Comparison of ENCODE assay signal across 16 cellular contexts in the genomic region with DNA sequence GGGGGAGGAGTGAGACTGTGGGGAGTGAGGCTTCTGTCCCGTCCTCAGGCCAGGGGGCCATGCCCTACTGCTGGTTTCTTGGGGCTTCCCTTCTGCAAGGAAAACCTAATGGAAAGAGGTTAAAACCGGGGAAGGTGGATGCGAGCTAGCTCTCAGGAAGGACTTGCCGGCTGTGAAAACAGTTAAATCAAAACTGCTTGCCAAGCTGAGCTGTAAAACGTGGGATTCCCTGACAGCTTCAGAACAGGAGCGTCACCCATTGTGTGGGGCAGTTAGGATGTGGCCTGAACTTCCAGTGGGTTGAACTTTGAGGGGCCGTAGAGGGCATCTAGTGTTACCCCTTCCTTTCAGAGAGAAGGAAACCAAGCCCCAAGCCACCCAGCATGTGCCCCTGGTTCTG. TPM values are rescaled to one million over a fixed set of nuclear protein-coding genes. Genes with fewer than 3 reads are reported as not detected.
DNase-seq lines count a peak whose midpoint lies in the region; TF ChIP-seq lines count a peak whose summit lies in the region.
"Had no signal": no experiment of that assay in that cellular context is flagged by ENCODE, and none has a peak within 500 bp of the region (broad histone marks: within the 10 kb centered on the region; RNA-seq: fewer than 3 reads in every experiment).

No MANE protein-coding gene starts in this region.

- H3K4me1 Mint-ChIP-seq in activated CD4-positive, alpha-beta T cell treated with anti-CD3 and anti-CD28 coated beads, Interleukin-2, amount 10 ng/mL, durations not matched to agents 24 days and 14 days, result peaks cover 44% of the 10 kb centered on the region
- peaks cover 13% of the 10 kb centered on the region for H3K4me1 Mint-ChIP-seq in osteocyte (ENCODE audit: unreplicated experiment)

- intact Hi-C loops in activated CD4-positive, alpha-beta T cell treated with anti-CD3 and anti-CD28 coated beads, Interleukin-2, amount 10 ng/mL, durations not matched to agents 24 days and 14 days (cut with micrococcal nuclease), result no loop called here

- no peak for TF ChIP-seq CTCF in osteocyte (IDR thresholded peaks at IDR 0.05)

- no peaks in the 10 kb centered on the region for H3K36me3 Mint-ChIP-seq in activated CD4-positive, alpha-beta T cell treated with anti-CD3 and anti-CD28 coated beads, Interleukin-2, amount 10 ng/mL, durations not matched to agents 24 days and 14 days (ENCODE audit: low read depth)
- H3K36me3 Mint-ChIP-seq in osteocyte (ENCODE audit: unreplicated experiment), result no peaks in the 10 kb centered on the region
- H3K36me3 Mint-ChIP-seq: memory B cell, WTC11 had no signal

- no peaks in the 10 kb centered on the region for H3K27me3 Mint-ChIP-seq in activated CD4-positive, alpha-beta T cell treated with anti-CD3 and anti-CD28 coated beads, Interleukin-2, amount 10 ng/mL, durations not matched to agents 24 days and 14 days
- no peaks in the 10 kb centered on the region for H3K27me3 Mint-ChIP-seq in osteocyte (ENCODE audit: unreplicated experiment)
- H3K27me3 Mint-ChIP-seq: memory B cell had no signal

- peak overlapping the region; percentile 69 for H3K27ac Mint-ChIP-seq in activated CD4-positive, alpha-beta T cell treated with anti-CD3 and anti-CD28 coated beads, Interleukin-2, amount 10 ng/mL, durations not matched to agents 24 days and 14 days
- no peak overlapping the region for H3K27ac Mint-ChIP-seq in osteocyte (ENCODE audit: unreplicated experiment)
- H3K27ac Mint-ChIP-seq: memory B cell, WTC11 had no signal

- no peaks in the 10 kb centered on the region for H3K9me3 Mint-ChIP-seq in activated CD4-positive, alpha-beta T cell treated with anti-CD3 and anti-CD28 coated beads, Interleukin-2, amount 10 ng/mL, durations not matched to agents 24 days and 14 days
- no peaks in the 10 kb centered on the region for H3K9me3 Mint-ChIP-seq in osteocyte (ENCODE audit: unreplicated experiment)
- H3K9me3 Mint-ChIP-seq: activated T-cell treated with anti-CD3 and anti-CD28 coated beads, Interleukin-2, amount 50 U/mL, for 4 hours; memory B cell; WTC11 had no signal

- no peak for DNase-seq in activated CD4-positive, alpha-beta T cell treated with anti-CD3 and anti-CD28 coated beads, Interleukin-2, amount 10 ng/mL, durations not matched to agents 24 days and 14 days
- DNase-seq in activated CD4-positive, alpha-beta T cell treated with anti-CD3 and anti-CD28 coated beads, Interleukin-2, amount 50 U/mL, for 4 hours, result no peak
- DNase-seq in caudate nucleus (lab: John Stamatoyannopoulos, UW) (no peak), midbrain (lab: John Stamatoyannopoulos, UW) (peak; percentile 48), substantia nigra (lab: John Stamatoyannopoulos, UW) (peak in 1 of 49 donors; percentile 35), kidney tubule cell (ENCODE audit: low spot score) (no peak), osteocyte (ENCODE audit: extremely low spot score, unreplicated experiment) (no peak), NCI-H2081 (lab: John Stamatoyannopoulos, UW) (no peak)
- DNase-seq: activated T-cell treated with anti-CD3 and anti-CD28 coated beads, Interleukin-2, amount 50 U/mL, for 4 hours; brain microvascular endothelial cell; NCI-H1694 had no signal

- no peak overlapping the region for H3K4me3 Mint-ChIP-seq in activated CD4-positive, alpha-beta T cell treated with anti-CD3 and anti-CD28 coated beads, Interleukin-2, amount 10 ng/mL, durations not matched to agents 24 days and 14 days
- no peak overlapping the region for H3K4me3 Mint-ChIP-seq in osteocyte (ENCODE audit: unreplicated experiment)
- H3K4me3 Mint-ChIP-seq: activated T-cell treated with anti-CD3 and anti-CD28 coated beads, Interleukin-2, amount 50 U/mL, for 4 hours; memory B cell; WTC11 had no signal

- H3K27ac ChIP-seq in caudate nucleus (ENCODE audit: low read depth, low read length) (peak overlapping the region; percentile 65), substantia nigra (ENCODE audit: low read depth, low read length, poor library complexity, severe bottlenecking) (peak overlapping the region; percentile 75)
- H3K27ac ChIP-seq: brain microvascular endothelial cell, KMS-11, SJSA1 had no signal

RNA-seq across cellular contexts. Expression of gene TSPAN15, which starts 13.1 kb away (rescaled TPM):
- total RNA-seq in activated CD4-positive, alpha-beta T cell treated with anti-CD3 and anti-CD28 coated beads, Interleukin-2, amount 10 ng/mL, durations not matched to agents 24 days and 14 days, result 1.6 and 1.9 TPM in 2 replicates
- total RNA-seq in osteocyte, result 0.94 TPM in 1 of 2 replicates, not detected in the other

RNA-seq across cellular contexts. Expression of gene TACR2, which starts 47.7 kb away (rescaled TPM):
- total RNA-seq in activated CD4-positive, alpha-beta T cell treated with anti-CD3 and anti-CD28 coated beads, Interleukin-2, amount 10 ng/mL, durations not matched to agents 24 days and 14 days, result not detected in 2 replicates
- not detected in 2 replicates for total RNA-seq in osteocyte
- total RNA-seq: A172, SJSA1 had no signal
